In genomic region chr17:62413090-62413489, GRCh38 we compare ENCODE assay signal across 1 cellular context. TPM values are rescaled to one million over a fixed set of nuclear protein-coding genes. Genes with fewer than 3 reads are reported as not detected.
"Had no signal": no experiment of that assay in that cellular context is flagged by ENCODE, and none has a peak within 500 bp of the region (broad histone marks: within the 10 kb centered on the region; RNA-seq: fewer than 3 reads in every experiment).

No MANE protein-coding gene starts in this region.

RNA-seq across cellular contexts. Expression of gene EFCAB3, which starts 32.7 kb away (rescaled TPM):
- polyA plus RNA-seq: SK-N-SH had no signal
